18 cellular contexts compared by ENCODE assay signal in the genomic region with DNA sequence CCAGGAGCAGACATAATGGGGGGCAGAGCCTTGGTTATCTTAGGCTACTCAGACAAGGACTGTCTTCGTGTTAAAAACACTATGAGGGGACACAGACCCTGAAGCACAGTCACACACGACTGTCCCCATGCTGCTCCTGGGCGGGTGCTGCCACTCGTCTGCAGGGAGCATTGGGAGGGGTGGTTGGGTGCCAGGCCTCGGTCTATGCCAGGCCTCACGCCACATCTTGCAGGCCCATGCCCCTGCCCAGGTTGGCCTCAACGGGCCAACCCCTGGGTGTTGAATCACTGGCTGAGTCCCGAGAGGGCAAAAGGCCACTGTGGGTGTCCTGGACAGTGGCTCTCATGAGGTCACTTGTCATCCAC.
DNase-seq lines count a peak whose midpoint lies in the region; ATAC-seq lines count a peak whose summit lies in the region.
"Had no signal": no experiment of that assay in that cellular context is flagged by ENCODE, and none has a peak within 500 bp of the region (broad histone marks: within the 10 kb centered on the region; RNA-seq: fewer than 3 reads in every experiment).

No MANE protein-coding gene starts in this region.

- no peak for ATAC-seq in activated T-cell treated with anti-CD3 and anti-CD28 coated beads, Interleukin-2, amount 50 U/mL, for 4 hours
- ATAC-seq in memory B cell (ENCODE audit: low read depth) (no peak), HG02973 (IDR thresholded peaks at IDR 0.05; ENCODE audit: unreplicated experiment) (no peak)
- no peak for ATAC-seq in stimulated activated memory B cell treated with anti-CD40 and anti-IgM and Interleukin-4, amounts not matched to agents 10 μg/mL and 1 μg/mL and 100 μg/mL, for 72 hours
- no peak for ATAC-seq in activated naive CD4-positive, alpha-beta T cell treated with anti-CD3 and anti-CD28 coated beads, Interleukin-2, amount 50 U/mL, for 72 hours
- ATAC-seq: Panc1 had no signal

- no peaks in the 10 kb centered on the region for H3K9me3 Mint-ChIP-seq in activated T-cell treated with anti-CD3 and anti-CD28 coated beads, Interleukin-2, amount 50 U/mL, for 4 hours
- H3K9me3 Mint-ChIP-seq in memory B cell = no peaks in the 10 kb centered on the region
- no peaks in the 10 kb centered on the region for H3K9me3 Mint-ChIP-seq in stimulated activated memory B cell treated with anti-CD40 and anti-IgM and Interleukin-4, amounts not matched to agents 10 μg/mL and 1 μg/mL and 100 μg/mL, for 72 hours
- H3K9me3 Mint-ChIP-seq in activated naive CD4-positive, alpha-beta T cell treated with anti-CD3 and anti-CD28 coated beads, Interleukin-2, amount 50 U/mL, for 72 hours = no peaks in the 10 kb centered on the region
- H3K9me3 Mint-ChIP-seq: CD4-positive, alpha-beta T cell; H9; immature natural killer cell had no signal

- no peak overlapping the region for H3K4me3 Mint-ChIP-seq in activated T-cell treated with anti-CD3 and anti-CD28 coated beads, Interleukin-2, amount 50 U/mL, for 4 hours
- H3K4me3 Mint-ChIP-seq in memory B cell = no peak overlapping the region
- H3K4me3 Mint-ChIP-seq in stimulated activated memory B cell treated with anti-CD40 and anti-IgM and Interleukin-4, amounts not matched to agents 10 μg/mL and 1 μg/mL and 100 μg/mL, for 72 hours = no peak overlapping the region
- H3K4me3 Mint-ChIP-seq: CD4-positive, alpha-beta T cell; H9; immature natural killer cell had no signal

- no peaks in the 10 kb centered on the region for H3K4me1 Mint-ChIP-seq in activated T-cell treated with anti-CD3 and anti-CD28 coated beads, Interleukin-2, amount 50 U/mL, for 4 hours (ENCODE audit: low read depth)
- H3K4me1 Mint-ChIP-seq in memory B cell = no peaks in the 10 kb centered on the region
- H3K4me1 Mint-ChIP-seq in stimulated activated memory B cell treated with anti-CD40 and anti-IgM and Interleukin-4, amounts not matched to agents 10 μg/mL and 1 μg/mL and 100 μg/mL, for 72 hours = no peaks in the 10 kb centered on the region
- H3K4me1 Mint-ChIP-seq: H9 had no signal

- peaks cover 57% of the 10 kb centered on the region for H3K36me3 Mint-ChIP-seq in activated T-cell treated with anti-CD3 and anti-CD28 coated beads, Interleukin-2, amount 50 U/mL, for 4 hours (ENCODE audit: insufficient read depth)
- H3K36me3 Mint-ChIP-seq in memory B cell = peaks cover 58% of the 10 kb centered on the region
- peaks cover 86% of the 10 kb centered on the region for H3K36me3 Mint-ChIP-seq in stimulated activated memory B cell treated with anti-CD40 and anti-IgM and Interleukin-4, amounts not matched to agents 10 μg/mL and 1 μg/mL and 100 μg/mL, for 72 hours
- peaks cover 5 to 17% of the 10 kb centered on the region in 2 donors for H3K36me3 Mint-ChIP-seq in activated naive CD4-positive, alpha-beta T cell treated with anti-CD3 and anti-CD28 coated beads, Interleukin-2, amount 50 U/mL, for 72 hours

- H3K27ac ChIP-seq in caudate nucleus (ENCODE audit: low read depth, low read length) = peak overlapping the region; percentile 90
- H3K27ac ChIP-seq: 22Rv1 had no signal

- DNase-seq in activated T-cell treated with anti-CD3 and anti-CD28 coated beads, Interleukin-2, amount 50 U/mL, for 1 hour = peak; percentile 17
- no peak for DNase-seq in activated T-cell treated with anti-CD3 and anti-CD28 coated beads, Interleukin-2, amount 50 U/mL, for 4 hours
- no peak for DNase-seq in caudate nucleus (lab: John Stamatoyannopoulos, UW)
- no peak for DNase-seq in memory B cell (ENCODE audit: low spot score in 2 of 2)
- DNase-seq in NCI-H2171 treated with DMSO at 0.1 percent for 48 hours (lab: John Stamatoyannopoulos, UW) = no peak
- DNase-seq in activated naive CD4-positive, alpha-beta T cell treated with anti-CD3 and anti-CD28 coated beads, Interleukin-2, amount 50 U/mL, for 72 hours (ENCODE audit: low spot score in 2 of 2) = no peak
- DNase-seq: activated CD4-positive, alpha-beta T cell treated with anti-CD3 and anti-CD28 coated beads, Interleukin-2, amount 50 U/mL, for 1 hour; CD4-positive, alpha-beta T cell; H9; immature natural killer cell; NCI-H1417; NCI-H2107; NCI-H510A treated with DMSO at 0.1 percent for 48 hours; NK-92 treated with Interleukin-12 subunit alpha and Interleukin-12 subunit beta, amount 100 ng/mL, for 24 hours had no signal

- no peaks in the 10 kb centered on the region for H3K27me3 Mint-ChIP-seq in activated T-cell treated with anti-CD3 and anti-CD28 coated beads, Interleukin-2, amount 50 U/mL, for 4 hours (ENCODE audit: low read depth)
- no peaks in the 10 kb centered on the region for H3K27me3 Mint-ChIP-seq in memory B cell
- H3K27me3 Mint-ChIP-seq in stimulated activated memory B cell treated with anti-CD40 and anti-IgM and Interleukin-4, amounts not matched to agents 10 μg/mL and 1 μg/mL and 100 μg/mL, for 72 hours = no peaks in the 10 kb centered on the region
- H3K27me3 Mint-ChIP-seq: CD4-positive, alpha-beta T cell had no signal

- peak overlapping the region; percentile 48 for H3K27ac Mint-ChIP-seq in memory B cell
- peak overlapping the region; percentile 14 for H3K27ac Mint-ChIP-seq in stimulated activated memory B cell treated with anti-CD40 and anti-IgM and Interleukin-4, amounts not matched to agents 10 μg/mL and 1 μg/mL and 100 μg/mL, for 72 hours
- H3K27ac Mint-ChIP-seq in activated naive CD4-positive, alpha-beta T cell treated with anti-CD3 and anti-CD28 coated beads, Interleukin-2, amount 50 U/mL, for 72 hours = peak overlapping the region in 1 of 2 donors; percentile 73
- H3K27ac Mint-ChIP-seq: CD4-positive, alpha-beta T cell had no signal
